ENCODE assay signal across 34 cellular contexts in genomic region chr18:53739700-53740099, GRCh38.
DNase-seq lines count a peak whose midpoint lies in the region; ATAC-seq, FAIRE-seq and TF ChIP-seq lines count a peak whose summit lies in the region.
"Had no signal": no experiment of that assay in that cellular context is flagged by ENCODE, and none has a peak within 500 bp of the region (broad histone marks: within the 10 kb centered on the region; RNA-seq: fewer than 3 reads in every experiment).

No MANE protein-coding gene starts in this region.

- peak; percentile 98 for FAIRE-seq in D721Med (lab: Jason Lieb, UNC)
- no peak for FAIRE-seq in small intestine (lab: Jason Lieb, UNC)
- FAIRE-seq: A204.1, A549 had no signal

- H3K4me1 ChIP-seq in left lung (no peaks in the 10 kb centered on the region), lower lobe of right lung (no peaks in the 10 kb centered on the region), upper lobe of right lung (no peaks in the 10 kb centered on the region), right atrium auricular region (no peaks in the 10 kb centered on the region), small intestine (ENCODE audit: control insufficient read depth in 2 of 2, insufficient read depth in 1 of 2, low read depth in 1 of 2, low read length in 1 of 2) (no peaks in the 10 kb centered on the region)
- H3K4me1 ChIP-seq: A549; BE2C; BLaER1; BLaER1 treated with 17β-estradiol and CSF1 and Interleukin-3, amounts not matched to agents 10 nM and 100 nM; Caco-2 had no signal

- peaks cover 0 to 6% of the 10 kb centered on the region in 2 donors for H3K9me3 ChIP-seq in left lung
- H3K9me3 ChIP-seq in lower lobe of right lung: no peaks in the 10 kb centered on the region
- no peaks in the 10 kb centered on the region for H3K9me3 ChIP-seq in upper lobe of right lung
- no peaks in the 10 kb centered on the region for H3K9me3 ChIP-seq in right atrium auricular region
- no peaks in the 10 kb centered on the region for H3K9me3 ChIP-seq in small intestine (ENCODE audit: control insufficient read depth, low read depth)
- H3K9me3 ChIP-seq: A549; BE2C; BLaER1; BLaER1 treated with 17β-estradiol and CSF1 and Interleukin-3, amounts not matched to agents 10 nM and 100 nM; Caco-2 had no signal

- H3K27me3 ChIP-seq in left lung (no peaks in the 10 kb centered on the region), lower lobe of right lung (ENCODE audit: low read depth) (no peaks in the 10 kb centered on the region), upper lobe of right lung (no peaks in the 10 kb centered on the region), dorsolateral prefrontal cortex (no peaks in the 10 kb centered on the region), right atrium auricular region (no peaks in the 10 kb centered on the region), small intestine (ENCODE audit: control insufficient read depth in 2 of 2, insufficient read depth in 2 of 2, low read length in 2 of 2) (no peaks in the 10 kb centered on the region)
- H3K27me3 ChIP-seq: BE2C; BLaER1; BLaER1 treated with 17β-estradiol and CSF1 and Interleukin-3, amounts not matched to agents 10 nM and 100 nM had no signal

- intact Hi-C loops in left lung (cut with DNase I): no loop called here
- intact Hi-C loops in lower lobe of right lung (cut with DNase I): no loop called here
- intact Hi-C loops in upper lobe of right lung (cut with DNase I): no loop called here
- intact Hi-C loops in dorsolateral prefrontal cortex (cut with DNase I): no loop called here

- peak overlapping the region in 1 of 2 donors; percentile 40 for H3K27ac ChIP-seq in left lung
- no peak overlapping the region for H3K27ac ChIP-seq in lower lobe of right lung
- H3K27ac ChIP-seq in upper lobe of right lung: peak overlapping the region; percentile 26
- no peak overlapping the region for H3K27ac ChIP-seq in dorsolateral prefrontal cortex
- no peak overlapping the region for H3K27ac ChIP-seq in right atrium auricular region
- no peak overlapping the region for H3K27ac ChIP-seq in small intestine (ENCODE audit: low read depth in 1 of 2, low read length in 1 of 2)
- H3K27ac ChIP-seq: 22Rv1; A549; BLaER1; BLaER1 treated with 17β-estradiol and CSF1 and Interleukin-3, amounts not matched to agents 10 nM and 100 nM; C4-2B had no signal

- H3K36me3 ChIP-seq in left lung: no peaks in the 10 kb centered on the region
- H3K36me3 ChIP-seq in lower lobe of right lung: no peaks in the 10 kb centered on the region
- no peaks in the 10 kb centered on the region for H3K36me3 ChIP-seq in upper lobe of right lung
- H3K36me3 ChIP-seq in right atrium auricular region: no peaks in the 10 kb centered on the region
- H3K36me3 ChIP-seq in small intestine (ENCODE audit: control insufficient read depth in 2 of 2, insufficient read depth in 2 of 2, low read length in 2 of 2): no peaks in the 10 kb centered on the region
- H3K36me3 ChIP-seq: BE2C; BLaER1; BLaER1 treated with 17β-estradiol and CSF1 and Interleukin-3, amounts not matched to agents 10 nM and 100 nM had no signal

- ATAC-seq in left lung (peak; percentile 97), lower lobe of right lung (peak; percentile 73 to 89), upper lobe of right lung (peak; percentile 79), GM18870 (IDR thresholded peaks at IDR 0.05; ENCODE audit: unreplicated experiment) (no peak)
- ATAC-seq: A549; CD8-positive, alpha-beta T cell had no signal

- DNase-seq in D721Med (ENCODE audit: insufficient read length, low spot score) (no peak), left lung (no peak), lower lobe of right lung (no peak), upper lobe of right lung (no peak), dorsolateral prefrontal cortex (no peak), right atrium auricular region (ENCODE audit: low spot score) (no peak), small intestine (no peak)
- DNase-seq: 8988T; ACHN; AML-193; BE2C; C1 segment of cervical spinal cord; Caco-2; Calu3; CD4-positive, alpha-beta memory T cell; CD4-positive, alpha-beta T cell; CD4-positive, CD25-positive, alpha-beta regulatory T cell; CD8-positive, alpha-beta memory T cell; CD8-positive, alpha-beta T cell; COR-L47; DMS 273 treated with DMSO at 0.1 percent for 48 hours; DMS153; DMS53; DMS79; DMS79 treated with DMSO at 0.1 percent for 48 hours; DND-41; EL had no signal

- 67 to 74% (median 69%) methylated on average over 5 of the region's 5 CpGs for WGBS in small intestine, 3 donors

- H3K4me3 ChIP-seq in left lung (no peak overlapping the region), lower lobe of right lung (no peak overlapping the region), upper lobe of right lung (no peak overlapping the region), dorsolateral prefrontal cortex (no peak overlapping the region), right atrium auricular region (no peak overlapping the region), small intestine (ENCODE audit: low read depth in 1 of 2, low read length in 2 of 2) (no peak overlapping the region)
- H3K4me3 ChIP-seq: A549; BLaER1; BLaER1 treated with 17β-estradiol and CSF1 and Interleukin-3, amounts not matched to agents 10 nM and 100 nM had no signal

- TF ChIP-seq CTCF in D721Med (IDR thresholded peaks at IDR 0.05; ENCODE audit: insufficient read depth, missing control alignments) (no peak), left lung (IDR thresholded peaks at IDR 0.05) (no peak), lower lobe of right lung (IDR thresholded peaks at IDR 0.05) (no peak), upper lobe of right lung (IDR thresholded peaks at IDR 0.05) (no peak), dorsolateral prefrontal cortex (IDR thresholded peaks at IDR 0.05 in 54 of 56, conservative IDR thresholded peaks at IDR 0.05 in 2 of 56; ENCODE audit: low read depth in 1 of 56, partially characterized antibody in 56 of 56) (no peak), right atrium auricular region (IDR thresholded peaks at IDR 0.05) (no peak)
